In the genomic region with DNA sequence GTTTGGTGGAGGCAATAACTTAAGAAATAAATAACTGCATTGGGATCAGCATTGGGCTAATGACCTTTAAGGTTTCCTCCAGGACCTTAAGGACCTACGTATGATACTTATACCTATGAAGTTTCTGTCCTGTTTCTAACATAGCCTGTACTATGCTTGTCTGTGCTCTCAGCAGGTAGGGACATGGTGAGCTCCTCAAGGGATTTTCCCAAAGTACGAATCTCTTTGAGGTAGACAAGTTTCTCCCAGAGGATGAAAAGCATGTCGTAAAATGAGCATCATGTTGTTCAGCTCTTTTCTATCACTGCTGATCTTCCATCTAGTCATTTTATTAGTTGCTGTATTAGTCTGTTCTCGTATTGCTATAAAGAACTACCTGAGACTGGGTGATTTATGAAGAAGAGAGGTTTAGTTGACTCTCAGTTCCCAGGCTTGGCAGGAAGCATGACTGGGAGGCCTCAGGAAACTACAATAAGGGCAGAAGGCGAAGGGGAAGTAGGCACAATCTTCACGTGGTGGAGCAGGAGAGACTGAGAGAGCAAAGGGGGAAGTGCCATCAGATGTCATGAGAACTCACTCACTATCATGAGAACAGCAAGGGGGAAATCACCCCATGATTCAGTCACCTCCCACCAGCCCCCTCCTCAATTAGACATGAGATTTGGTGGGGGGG, we compare ENCODE assay signal across 1 cellular context.
TF ChIP-seq lines count a peak whose summit lies in the region.

No MANE protein-coding gene starts in this region.

TF ChIP-seq in WTC11, 78 proteins besides CTCF, POLR2A, EP300 and RAD21 (continued from another document):
- TF ChIP-seq, protein P1, sequence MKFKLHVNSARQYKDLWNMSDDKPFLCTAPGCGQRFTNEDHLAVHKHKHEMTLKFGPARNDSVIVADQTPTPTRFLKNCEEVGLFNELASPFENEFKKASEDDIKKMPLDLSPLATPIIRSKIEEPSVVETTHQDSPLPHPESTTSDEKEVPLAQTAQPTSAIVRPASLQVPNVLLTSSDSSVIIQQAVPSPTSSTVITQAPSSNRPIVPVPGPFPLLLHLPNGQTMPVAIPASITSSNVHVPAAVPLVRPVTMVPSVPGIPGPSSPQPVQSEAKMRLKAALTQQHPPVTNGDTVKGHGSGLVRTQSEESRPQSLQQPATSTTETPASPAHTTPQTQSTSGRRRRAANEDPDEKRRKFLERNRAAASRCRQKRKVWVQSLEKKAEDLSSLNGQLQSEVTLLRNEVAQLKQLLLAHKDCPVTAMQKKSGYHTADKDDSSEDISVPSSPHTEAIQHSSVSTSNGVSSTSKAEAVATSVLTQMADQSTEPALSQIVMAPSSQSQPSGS (CRISPR knock-in tag; IDR thresholded peaks at IDR 0.05; ENCODE audit: borderline replicate concordance, low read depth), result no peak
- no peak for TF ChIP-seq SP1 (CRISPR knock-in tag; conservative IDR thresholded peaks at IDR 0.05)
